9 cellular contexts compared by ENCODE assay signal in the genomic region with DNA sequence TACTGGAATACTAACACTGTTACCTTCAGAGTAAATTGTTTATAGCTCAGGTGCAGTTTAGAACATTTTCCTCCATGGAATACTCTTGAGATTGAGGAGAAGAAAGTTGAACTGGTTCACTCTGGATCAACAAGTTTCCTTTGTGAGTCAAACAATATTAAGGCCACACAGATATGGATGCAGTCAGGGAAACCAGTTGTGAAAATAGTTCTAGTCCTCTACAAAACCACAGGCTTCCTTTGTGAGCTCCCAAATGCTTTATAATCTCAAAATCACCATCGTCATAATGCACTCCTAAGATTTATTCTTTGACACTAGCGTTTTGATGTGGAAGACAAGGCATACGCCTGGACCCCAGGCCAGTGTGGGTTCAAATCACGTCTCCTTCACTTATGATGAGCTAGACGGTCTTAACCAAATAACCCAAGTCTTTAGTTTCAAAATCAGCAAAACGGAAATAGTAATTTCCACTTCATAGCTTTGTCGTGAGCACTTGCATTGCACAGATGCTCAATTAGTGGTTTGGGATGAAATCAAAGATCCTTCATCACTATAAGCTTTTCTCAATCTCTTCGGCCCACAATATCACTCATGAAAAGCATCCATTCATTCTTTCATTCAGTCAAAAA.
DNase-seq lines count a peak whose midpoint lies in the region; ATAC-seq, FAIRE-seq and TF ChIP-seq lines count a peak whose summit lies in the region.
"Had no signal": no experiment of that assay in that cellular context is flagged by ENCODE, and none has a peak within 500 bp of the region (broad histone marks: within the 10 kb centered on the region; RNA-seq: fewer than 3 reads in every experiment).

No MANE protein-coding gene starts in this region.

- H3K27me3 ChIP-seq in stomach (no peaks in the 10 kb centered on the region), HepG2 (ENCODE audit: control insufficient read depth in 1 of 2, insufficient read depth in 2 of 2, low read length in 2 of 2) (no peaks in the 10 kb centered on the region), WERI-Rb-1 (ENCODE audit: insufficient read depth, low read depth, severe bottlenecking) (no peaks in the 10 kb centered on the region)

- POLR2A ChIA-PET in HepG2 (lab: Yijun Ruan, JAX) = interaction anchor here (0.6 kb wide), 1 partner anchor 34 kb away, joined by 3 read pairs; no protein-coding TSS in a partner anchor

- H3K4me1 ChIP-seq in stomach (peaks cover 0 to 37% (median 16%) of the 10 kb centered on the region in 4 donors), HepG2 (ENCODE audit: insufficient read depth, low read length) (no peaks in the 10 kb centered on the region)

- H3K79me2 ChIP-seq in HepG2 (ENCODE audit: insufficient read depth, low read length) = no peaks in the 10 kb centered on the region

- no peak for TF ChIP-seq CTCF in foreskin fibroblast (IDR thresholded peaks at IDR 0.05; ENCODE audit: low read depth, low read length)
- TF ChIP-seq CTCF in stomach (IDR thresholded peaks at IDR 0.05) = no peak
- no peak for TF ChIP-seq CTCF in HepG2 (CRISPR knock-in tag; IDR thresholded peaks at IDR 0.05)
- TF ChIP-seq CTCF in WERI-Rb-1 (IDR thresholded peaks at IDR 0.05; ENCODE audit: low read depth, low read length) = no peak

- H3K36me3 ChIP-seq in stomach (no peaks in the 10 kb centered on the region), HepG2 (replicated peaks in 1 of 2; ENCODE audit: control insufficient read depth in 1 of 2, insufficient read depth in 2 of 2, low read length in 2 of 2) (no peaks in the 10 kb centered on the region; a peak in 1 of 5 replicates), WERI-Rb-1 (no peaks in the 10 kb centered on the region)

- CTCF ChIA-PET in HepG2 (lab: Yijun Ruan, JAX; ENCODE audit: low intra/inter-chr PET ratio, low total read pairs) = no interaction called here

- DNase-seq in HT1080 (ENCODE audit: low read depth) (peak; percentile 11), foreskin fibroblast (peak; percentile 41 to 62), stomach (no peak), HepG2 (ENCODE audit: low spot score) (no peak), WERI-Rb-1 (no peak), head of caudate nucleus (no peak)
- DNase-seq: activated naive CD4-positive, alpha-beta T cell treated with anti-CD3 and anti-CD28 coated beads for 36 hours; NCI-H69 had no signal

- TF ChIP-seq RAD21 in HepG2 (CRISPR knock-in tag; IDR thresholded peaks at IDR 0.05) = no peak

- in situ Hi-C loops in HepG2 (cut with HindIII; ENCODE audit: extremely low pct_ligation_motif_present, low pct_unique_long_range_greater_than_20kb) = no loop called here

- intact Hi-C loops in stomach (cut with DNase I; ENCODE audit: low total_unique reads) (no loop called here), HepG2 (cut with micrococcal nuclease; ENCODE audit: unreplicated experiment) (no loop called here), head of caudate nucleus (cut with DNase I) (no loop called here)

- peak; percentile 33 for ATAC-seq in GM18505 (IDR thresholded peaks at IDR 0.05; ENCODE audit: unreplicated experiment)
- ATAC-seq in HepG2 = no peak

- no peak overlapping the region for H3K9ac ChIP-seq in HepG2 (ENCODE audit: insufficient read depth, low read depth, low read length)

- H3K4me3 ChIP-seq in foreskin fibroblast (ENCODE audit: low read depth in 1 of 2, low read length in 2 of 2) (peak overlapping the region in 1 of 2 donors; percentile 3), stomach (no peak overlapping the region), HepG2 (replicated peaks in 1 of 3; ENCODE audit: insufficient read depth in 1 of 3, low read depth in 2 of 3, low read length in 3 of 3) (no peak overlapping the region), WERI-Rb-1 (ENCODE audit: low read depth, low read length) (no peak overlapping the region)

- TF ChIP-seq EP300 in stomach (IDR thresholded peaks at IDR 0.05) = no peak
- TF ChIP-seq EP300 in HepG2 (IDR thresholded peaks at IDR 0.05; ENCODE audit: low read depth in 2 of 2, low read length in 2 of 2) = no peak
- no peak for TF ChIP-seq EP300 in HepG2 (CRISPR knock-in tag; IDR thresholded peaks at IDR 0.05; ENCODE audit: borderline replicate concordance)

- FAIRE-seq in HepG2 (lab: Jason Lieb, UNC) = no peak

- TF ChIP-seq POLR2A in GM18505 (IDR thresholded peaks at IDR 0.05; ENCODE audit: borderline replicate concordance, extremely low read depth, insufficient read depth, insufficient read length) (no peak), stomach (IDR thresholded peaks at IDR 0.05) (no peak), HepG2 (IDR thresholded peaks at IDR 0.05; ENCODE audit: insufficient read depth in 1 of 2, low read depth in 2 of 2, low read length in 2 of 2) (no peak)

- H3K4me2 ChIP-seq in HepG2 (ENCODE audit: low read depth, low read length) = no peak overlapping the region

- peak overlapping the region in 4 of 5 donors; percentile 35 to 70 (median 66) for H3K27ac ChIP-seq in stomach
- no peak overlapping the region for H3K27ac ChIP-seq in HepG2 (ENCODE audit: extremely low read length, insufficient read depth, low read length)
- no peak overlapping the region for H3K27ac ChIP-seq in WERI-Rb-1

- BruUV-seq in HepG2 (replicated peaks; lab: Mats Ljungman, UMichigan) = no TSS peak

- 70 to 84% (median 77%) methylated on average over 8 of the region's 8 CpGs for WGBS in stomach, 5 donors
- WGBS in HepG2 (ENCODE audit: low lambda C conversion rate) = 94% methylated on average over 8 of the region's 8 CpGs

- no peaks in the 10 kb centered on the region for H3K9me3 ChIP-seq in stomach
- no peaks in the 10 kb centered on the region for H3K9me3 ChIP-seq in HepG2 (ENCODE audit: low read length)
- H3K9me3 ChIP-seq in WERI-Rb-1 (ENCODE audit: severe bottlenecking) = no peaks in the 10 kb centered on the region

- no peak overlapping the region for H2AFZ ChIP-seq in HepG2 (ENCODE audit: low read length)

- no peaks in the 10 kb centered on the region for H4K20me1 ChIP-seq in HepG2 (ENCODE audit: insufficient read depth, low read length)

TF ChIP-seq in HepG2, 621 proteins besides CTCF, POLR2A, EP300 and RAD21 (continues in another document):
- TF ChIP-seq ZNF224 (CRISPR knock-in tag; IDR thresholded peaks at IDR 0.05) (no peak), ZNF546 (CRISPR knock-in tag; conservative IDR thresholded peaks at IDR 0.05) (no peak), ZNF768 (CRISPR knock-in tag; IDR thresholded peaks at IDR 0.05) (no peak), ZNF282 (IDR thresholded peaks at IDR 0.05; ENCODE audit: partially characterized antibody) (no peak), CEBPB (IDR thresholded peaks at IDR 0.05; ENCODE audit: borderline replicate concordance, low read depth, low read length) (no peak), ZNF235 (CRISPR knock-in tag; IDR thresholded peaks at IDR 0.05; ENCODE audit: borderline replicate concordance) (no peak), ZNF777 (CRISPR knock-in tag; IDR thresholded peaks at IDR 0.05) (no peak), KDM3A (CRISPR knock-in tag; IDR thresholded peaks at IDR 0.05; ENCODE audit: low read depth) (no peak), KLF9 (CRISPR knock-in tag; IDR thresholded peaks at IDR 0.05; ENCODE audit: low read depth) (no peak), XBP1 (CRISPR knock-in tag; IDR thresholded peaks at IDR 0.05) (no peak), ERF (CRISPR knock-in tag; IDR thresholded peaks at IDR 0.05) (no peak), ZNF614 (CRISPR knock-in tag; IDR thresholded peaks at IDR 0.05; ENCODE audit: borderline replicate concordance) (no peak), ZNF333 (CRISPR knock-in tag; IDR thresholded peaks at IDR 0.05; ENCODE audit: borderline replicate concordance) (no peak)
- TF ChIP-seq, protein P1, sequence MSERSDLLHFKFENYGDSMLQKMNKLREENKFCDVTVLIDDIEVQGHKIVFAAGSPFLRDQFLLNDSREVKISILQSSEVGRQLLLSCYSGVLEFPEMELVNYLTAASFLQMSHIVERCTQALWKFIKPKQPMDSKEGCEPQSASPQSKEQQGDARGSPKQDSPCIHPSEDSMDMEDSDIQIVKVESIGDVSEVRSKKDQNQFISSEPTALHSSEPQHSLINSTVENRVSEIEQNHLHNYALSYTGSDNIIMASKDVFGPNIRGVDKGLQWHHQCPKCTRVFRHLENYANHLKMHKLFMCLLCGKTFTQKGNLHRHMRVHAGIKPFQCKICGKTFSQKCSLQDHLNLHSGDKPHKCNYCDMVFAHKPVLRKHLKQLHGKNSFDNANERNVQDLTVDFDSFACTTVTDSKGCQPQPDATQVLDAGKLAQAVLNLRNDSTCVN (CRISPR knock-in tag; IDR thresholded peaks at IDR 0.05; ENCODE audit: borderline replicate concordance) = no peak
- TF ChIP-seq, protein P2, sequence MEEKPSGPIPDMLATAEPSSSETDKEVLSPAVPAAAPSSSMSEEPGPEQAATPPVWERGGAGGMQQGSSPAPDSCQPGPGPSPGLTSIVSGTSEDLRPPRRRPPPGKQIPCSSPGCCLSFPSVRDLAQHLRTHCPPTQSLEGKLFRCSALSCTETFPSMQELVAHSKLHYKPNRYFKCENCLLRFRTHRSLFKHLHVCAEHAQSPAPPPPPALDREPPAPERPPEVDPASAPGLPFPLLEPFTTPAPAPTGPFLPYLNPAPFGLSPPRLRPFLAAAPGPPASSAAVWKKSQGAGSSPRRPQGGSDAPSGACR (CRISPR knock-in tag; IDR thresholded peaks at IDR 0.05) = no peak
- TF ChIP-seq, protein P3, sequence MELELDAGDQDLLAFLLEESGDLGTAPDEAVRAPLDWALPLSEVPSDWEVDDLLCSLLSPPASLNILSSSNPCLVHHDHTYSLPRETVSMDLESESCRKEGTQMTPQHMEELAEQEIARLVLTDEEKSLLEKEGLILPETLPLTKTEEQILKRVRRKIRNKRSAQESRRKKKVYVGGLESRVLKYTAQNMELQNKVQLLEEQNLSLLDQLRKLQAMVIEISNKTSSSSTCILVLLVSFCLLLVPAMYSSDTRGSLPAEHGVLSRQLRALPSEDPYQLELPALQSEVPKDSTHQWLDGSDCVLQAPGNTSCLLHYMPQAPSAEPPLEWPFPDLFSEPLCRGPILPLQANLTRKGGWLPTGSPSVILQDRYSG (CRISPR knock-in tag; IDR thresholded peaks at IDR 0.05) = no peak
- TF ChIP-seq, protein P4, sequence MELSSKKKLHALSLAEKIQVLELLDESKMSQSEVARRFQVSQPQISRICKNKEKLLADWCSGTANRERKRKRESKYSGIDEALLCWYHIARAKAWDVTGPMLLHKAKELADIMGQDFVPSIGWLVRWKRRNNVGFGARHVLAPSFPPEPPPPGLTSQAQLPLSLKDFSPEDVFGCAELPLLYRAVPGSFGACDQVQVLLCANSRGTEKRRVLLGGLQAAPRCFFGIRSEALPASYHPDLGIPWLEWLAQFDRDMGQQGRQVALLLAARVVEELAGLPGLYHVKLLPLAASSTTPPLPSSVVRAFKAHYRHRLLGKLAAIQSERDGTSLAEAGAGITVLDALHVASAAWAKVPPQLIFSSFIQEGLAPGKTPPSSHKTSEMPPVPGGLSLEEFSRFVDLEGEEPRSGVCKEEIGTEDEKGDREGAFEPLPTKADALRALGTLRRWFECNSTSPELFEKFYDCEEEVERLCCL (CRISPR knock-in tag; IDR thresholded peaks at IDR 0.05; ENCODE audit: borderline replicate concordance) = no peak

Comparison
In these comparisons a context has a peak if more than half of its experiments do, and no peak if none do; other contexts are left out.
1. DNase-seq: peak in HT1080 (single experiment) and foreskin fibroblast (2 of 2); none in stomach (single experiment), HepG2 (single experiment), WERI-Rb-1 (single experiment) and head of caudate nucleus (0 of 42).
2. H3K27ac ChIP-seq: peak in stomach (4 of 5); none in HepG2 (single experiment) and WERI-Rb-1 (single experiment).